Comparison of ENCODE assay signal across 32 cellular contexts in genomic region chr22:44280665-44281188, GRCh38. TPM values are rescaled to one million over a fixed set of nuclear protein-coding genes. Genes with fewer than 3 reads are reported as not detected.
"Had no signal": no experiment of that assay in that cellular context is flagged by ENCODE, and none has a peak within 500 bp of the region (broad histone marks: within the 10 kb centered on the region; RNA-seq: fewer than 3 reads in every experiment).

No MANE protein-coding gene starts in this region.

- H3K36me3 ChIP-seq: ascending aorta, breast epithelium, cardiac muscle cell, gastrocnemius medialis, heart left ventricle had no signal

- H3K27me3 ChIP-seq: ascending aorta, cardiac muscle cell, esophagus muscularis mucosa had no signal

- DNase-seq: activated CD4-positive, alpha-beta memory T cell treated with anti-CD3 and anti-CD28 coated beads for 36 hours; activated CD4-positive, alpha-beta T cell treated with anti-CD3 and anti-CD28 coated beads for 36 hours; activated CD4-positive, alpha-beta T cell treated with anti-CD3 and anti-CD28 coated beads, Interleukin-2, amount 10 ng/mL, durations not matched to agents 24 days and 14 days; activated CD4-positive, CD25-positive, alpha-beta regulatory T cell; activated CD4-positive, CD25-positive, alpha-beta regulatory T cell treated with anti-CD3 and anti-CD28 coated beads, Interleukin-2, amount 50 U/mL, for 72 hours; activated CD8-positive, alpha-beta memory T cell treated with anti-CD3 and anti-CD28 coated beads, Interleukin-2, amount 10 ng/mL, durations not matched to agents 7 days and 5 days; activated CD8-positive, alpha-beta memory T cell treated with anti-CD3 and anti-CD28 coated beads, Interleukin-2, amount 50 U/mL, for 4 hours; activated CD8-positive, alpha-beta T cell treated with anti-CD3 and anti-CD28 coated beads, Interleukin-2, amount 10 ng/mL, durations not matched to agents 7 days and 5 days; activated effector memory CD4-positive, alpha-beta T cell treated with anti-CD3 and anti-CD28 coated beads, Interleukin-2, amount 50 U/mL, for 16 hours; activated naive CD4-positive, alpha-beta T cell treated with anti-CD3 and anti-CD28 coated beads for 36 hours; activated naive CD8-positive, alpha-beta T cell treated with anti-CD3 and anti-CD28 coated beads for 36 hours; activated naive CD8-positive, alpha-beta T cell treated with anti-CD3 and anti-CD28 coated beads, Interleukin-2, amount 50 U/mL, for 24 hours; activated T-cell treated with anti-CD3 and anti-CD28 coated beads, Interleukin-2, amount 50 U/mL, for 1 hour; activated T-cell treated with anti-CD3 and anti-CD28 coated beads, Interleukin-2, amount 50 U/mL, for 48 hours; cortex of kidney; dermis blood vessel endothelial cell; effector CD4-positive, alpha-beta T cell; effector memory CD8-positive, alpha-beta T cell; erythroblast; foreskin keratinocyte; gastrocnemius medialis; glutamatergic neuron; heart left ventricle; T-helper 2 cell had no signal

- H3K4me3 ChIP-seq: ascending aorta, breast epithelium, cardiac muscle cell, esophagus muscularis mucosa, gastrocnemius medialis, heart left ventricle had no signal

- H3K4me1 ChIP-seq: ascending aorta, breast epithelium, foreskin keratinocyte, gastrocnemius medialis, heart left ventricle had no signal

- H3K9me3 ChIP-seq: ascending aorta, breast epithelium, esophagus muscularis mucosa, gastrocnemius medialis, heart left ventricle had no signal

- H3K27ac ChIP-seq: ascending aorta, breast epithelium, cardiac muscle cell, esophagus muscularis mucosa, foreskin keratinocyte, gastrocnemius medialis, heart left ventricle had no signal

- ATAC-seq: activated CD4-positive, alpha-beta T cell treated with anti-CD3 and anti-CD28 coated beads for 36 hours; activated CD8-positive, alpha-beta memory T cell treated with anti-CD3 and anti-CD28 coated beads, Interleukin-2, amount 10 ng/mL, durations not matched to agents 7 days and 5 days; activated CD8-positive, alpha-beta T cell treated with anti-CD3 and anti-CD28 coated beads, Interleukin-2, amount 10 ng/mL, durations not matched to agents 7 days and 5 days; activated naive CD8-positive, alpha-beta T cell treated with anti-CD3 and anti-CD28 coated beads, Interleukin-2, amount 50 U/mL, for 24 hours; effector memory CD8-positive, alpha-beta T cell; foreskin keratinocyte; gastrocnemius medialis; heart left ventricle had no signal

RNA-seq across cellular contexts. Expression of gene SHISAL1, which starts 32.0 kb away (rescaled TPM):
- total RNA-seq: activated CD4-positive, alpha-beta memory T cell treated with anti-CD3 and anti-CD28 coated beads for 36 hours; activated CD4-positive, alpha-beta T cell treated with anti-CD3 and anti-CD28 coated beads for 36 hours; activated CD4-positive, alpha-beta T cell treated with anti-CD3 and anti-CD28 coated beads, Interleukin-2, amount 10 ng/mL, durations not matched to agents 24 days and 14 days; activated CD8-positive, alpha-beta memory T cell treated with anti-CD3 and anti-CD28 coated beads for 36 hours; activated CD8-positive, alpha-beta memory T cell treated with anti-CD3 and anti-CD28 coated beads, Interleukin-2, amount 10 ng/mL, durations not matched to agents 7 days and 5 days; activated CD8-positive, alpha-beta T cell treated with anti-CD3 and anti-CD28 coated beads, Interleukin-2, amount 10 ng/mL, durations not matched to agents 7 days and 5 days; activated naive CD4-positive, alpha-beta T cell treated with anti-CD3 and anti-CD28 coated beads for 36 hours; activated naive CD8-positive, alpha-beta T cell treated with anti-CD3 and anti-CD28 coated beads for 36 hours; activated T-helper 1 cell treated with anti-CD3 and anti-CD28 coated beads, Interleukin-12 subunit alpha, Interleukin-12 subunit beta, Interleukin-2, Interleukin-4 antibody, amounts not matched to agents 30 ng/mL and 10 ng/mL and 1 ng/mL, durations not matched to agents 14 hours and 24 hours and 36 hours; activated T-helper 2 cell treated with anti-CD3 and anti-CD28 coated beads, Interferon-gamma antibody, Interleukin-2, Interleukin-4, amounts not matched to agents 10 μg/mL and 5 μg/mL and 100 μg/mL, durations not matched to agents 14 hours and 24 hours and 36 hours; dermis blood vessel endothelial cell; foreskin keratinocyte; T-helper 1 cell treated with Interleukin-12 subunit alpha and Interleukin-12 subunit beta and Interleukin-4 antibody, amounts not matched to agents 30 ng/mL and 1 ng/mL, for 36 hours had no signal
